In genomic region chr2:129767346-129767745, GRCh38 we compare ENCODE assay signal across 12 cellular contexts.
DNase-seq lines count a peak whose midpoint lies in the region; ATAC-seq and TF ChIP-seq lines count a peak whose summit lies in the region.
"Had no signal": no experiment of that assay in that cellular context is flagged by ENCODE, and none has a peak within 500 bp of the region (broad histone marks: within the 10 kb centered on the region; RNA-seq: fewer than 3 reads in every experiment).

No MANE protein-coding gene starts in this region.

- no peaks in the 10 kb centered on the region for H3K9me3 ChIP-seq in right atrium auricular region
- H3K9me3 ChIP-seq in heart left ventricle: peaks cover 0 to 3% (median 0%) of the 10 kb centered on the region in 12 donors
- no peaks in the 10 kb centered on the region for H3K9me3 ChIP-seq in lower lobe of right lung
- H3K9me3 ChIP-seq in naive thymus-derived CD4-positive, alpha-beta T cell (ENCODE audit: control insufficient read depth in 2 of 3, low read length in 3 of 3): no peaks in the 10 kb centered on the region
- H3K9me3 ChIP-seq: Caco-2, HAP-1 had no signal

- H3K27me3 Mint-ChIP-seq in naive thymus-derived CD4-positive, alpha-beta T cell: peaks cover 0 to 19% (median 0%) of the 10 kb centered on the region in 5 donors
- H3K27me3 Mint-ChIP-seq: CD4-positive, alpha-beta T cell had no signal

- H3K27ac ChIP-seq in right atrium auricular region (no peak overlapping the region), heart left ventricle (no peak overlapping the region), lower lobe of right lung (no peak overlapping the region)
- no peak overlapping the region for H3K27ac ChIP-seq in naive thymus-derived CD4-positive, alpha-beta T cell (ENCODE audit: low read depth, low read length)
- H3K27ac ChIP-seq: C4-2B had no signal

- intact Hi-C loops in heart left ventricle (cut with DNase I): no loop called here
- intact Hi-C loops in lower lobe of right lung (cut with DNase I): no loop called here
- intact Hi-C loops in naive thymus-derived CD4-positive, alpha-beta T cell (cut with micrococcal nuclease): no loop called here

- WGBS in heart left ventricle, 4 donors: 85 to 90% (median 87%) methylated on average over 14 to 15 of the region's 15 CpGs

- no peaks in the 10 kb centered on the region for H3K36me3 Mint-ChIP-seq in naive thymus-derived CD4-positive, alpha-beta T cell

- H3K4me3 ChIP-seq in right atrium auricular region (no peak overlapping the region), heart left ventricle (no peak overlapping the region), lower lobe of right lung (no peak overlapping the region)
- no peak overlapping the region for H3K4me3 ChIP-seq in naive thymus-derived CD4-positive, alpha-beta T cell (ENCODE audit: low read length)
- H3K4me3 ChIP-seq: HAP-1 had no signal

- POLR2A ChIA-PET in naive thymus-derived CD4-positive, alpha-beta T cell (lab: Charles Lee): no interaction called here

- no peaks in the 10 kb centered on the region for H3K27me3 ChIP-seq in right atrium auricular region
- peaks cover 0 to 9% (median 0%) of the 10 kb centered on the region in 9 donors for H3K27me3 ChIP-seq in heart left ventricle
- peaks cover 6% of the 10 kb centered on the region for H3K27me3 ChIP-seq in lower lobe of right lung (ENCODE audit: low read depth)
- H3K27me3 ChIP-seq in naive thymus-derived CD4-positive, alpha-beta T cell (ENCODE audit: control insufficient read depth in 2 of 2, insufficient read depth in 2 of 2, low read length in 2 of 2): no peaks in the 10 kb centered on the region

- CTCF ChIA-PET in naive thymus-derived CD4-positive, alpha-beta T cell (lab: Charles Lee): no interaction called here

- no peak for TF ChIP-seq POLR2A in heart left ventricle (IDR thresholded peaks at IDR 0.05)

- no peak overlapping the region for H3K27ac Mint-ChIP-seq in naive thymus-derived CD4-positive, alpha-beta T cell
- H3K27ac Mint-ChIP-seq: B cell; CD4-positive, alpha-beta T cell had no signal

- TF ChIP-seq CTCF in right atrium auricular region (IDR thresholded peaks at IDR 0.05): no peak
- TF ChIP-seq CTCF in heart left ventricle (IDR thresholded peaks at IDR 0.05): no peak
- TF ChIP-seq CTCF in lower lobe of right lung (IDR thresholded peaks at IDR 0.05): no peak

- no peak for ATAC-seq in heart left ventricle
- ATAC-seq in lower lobe of right lung: no peak
- ATAC-seq in naive thymus-derived CD4-positive, alpha-beta T cell: no peak

- peaks cover 0 to 13% (median 0%) of the 10 kb centered on the region in 11 donors for H3K9me3 Mint-ChIP-seq in naive thymus-derived CD4-positive, alpha-beta T cell
- H3K9me3 Mint-ChIP-seq: CD4-positive, alpha-beta T cell had no signal

- H3K4me1 ChIP-seq in right atrium auricular region (no peaks in the 10 kb centered on the region), heart left ventricle (no peaks in the 10 kb centered on the region), lower lobe of right lung (no peaks in the 10 kb centered on the region)
- H3K4me1 ChIP-seq in naive thymus-derived CD4-positive, alpha-beta T cell (ENCODE audit: control insufficient read depth in 2 of 2, insufficient read depth in 2 of 2, low read length in 2 of 2): no peaks in the 10 kb centered on the region
- H3K4me1 ChIP-seq: Caco-2, HAP-1 had no signal

- DNase-seq in right atrium auricular region (ENCODE audit: low spot score) (peak; percentile 46), heart left ventricle (no peak), ecto neural progenitor cell (ENCODE audit: low spot score) (peak; percentile 21), mesenteric fat pad (ENCODE audit: low spot score) (peak; percentile 77), lower lobe of right lung (no peak)
- no peak for DNase-seq in activated T-cell treated with anti-CD3 and anti-CD28 coated beads, Interleukin-2, amount 50 U/mL, for 1 hour
- DNase-seq in naive thymus-derived CD4-positive, alpha-beta T cell: no peak
- DNase-seq: Caco-2; CD4-positive, alpha-beta T cell had no signal

- no peaks in the 10 kb centered on the region for H3K4me1 Mint-ChIP-seq in naive thymus-derived CD4-positive, alpha-beta T cell
- H3K4me1 Mint-ChIP-seq: B cell had no signal

- H3K4me3 Mint-ChIP-seq in naive thymus-derived CD4-positive, alpha-beta T cell: no peak overlapping the region
- H3K4me3 Mint-ChIP-seq: B cell; CD4-positive, alpha-beta T cell had no signal

- no peaks in the 10 kb centered on the region for H3K36me3 ChIP-seq in right atrium auricular region
- no peaks in the 10 kb centered on the region for H3K36me3 ChIP-seq in heart left ventricle
- H3K36me3 ChIP-seq in lower lobe of right lung: no peaks in the 10 kb centered on the region
- no peaks in the 10 kb centered on the region for H3K36me3 ChIP-seq in naive thymus-derived CD4-positive, alpha-beta T cell (ENCODE audit: control insufficient read depth in 2 of 3, insufficient read depth in 3 of 3, low read length in 3 of 3)
- H3K36me3 ChIP-seq: HAP-1 had no signal

Comparison
In these comparisons a context has a peak if more than half of its experiments do, and no peak if none do; other contexts are left out.
1. DNase-seq: peak in right atrium auricular region (single experiment), ecto neural progenitor cell (single experiment) and mesenteric fat pad (single experiment); none in heart left ventricle (0 of 5), activated T-cell treated with anti-CD3 and anti-CD28 coated beads, Interleukin-2, amount 50 U/mL, for 1 hour (single experiment), lower lobe of right lung (single experiment) and naive thymus-derived CD4-positive, alpha-beta T cell (0 of 9).